In genomic region chr2:79529636-79530035, GRCh38 we compare ENCODE assay signal across 19 cellular contexts. TPM values are rescaled to one million over a fixed set of nuclear protein-coding genes. Genes with fewer than 3 reads are reported as not detected.
"Had no signal": no experiment of that assay in that cellular context is flagged by ENCODE, and none has a peak within 500 bp of the region (broad histone marks: within the 10 kb centered on the region; RNA-seq: fewer than 3 reads in every experiment).

No MANE protein-coding gene starts in this region.

- H3K27ac ChIP-seq: HL-60, SJSA1, SK-N-MC had no signal

- H3K27me3 ChIP-seq: MG63, SJSA1 had no signal

- H3K36me3 ChIP-seq: MG63, SJSA1 had no signal

- DNase-seq: Karpas-422, MG63, NCI-H1092, NCI-H1105 treated with DMSO at 0.1 percent for 48 hours, NCI-H1417 treated with DMSO at 0.1 percent for 48 hours, NCI-H146, NCI-H1694 treated with DMSO at 0.1 percent for 48 hours, NCI-H1930, NCI-H2107, NCI-H2227 treated with DMSO at 0.1 percent for 48 hours, NCI-H526 treated with DMSO at 0.1 percent for 48 hours, Right ventricle myocardium superior, RPMI8226, SIG-M5 had no signal

- H3K9me3 ChIP-seq: MG63, SJSA1 had no signal

- FAIRE-seq: HTR-8/SVneo had no signal

- H3K4me1 ChIP-seq: SJSA1 had no signal

- H3K4me3 ChIP-seq: MG63, SJSA1, SK-N-MC had no signal

RNA-seq across cellular contexts. Expression of gene CTNNA2, which starts 16.8 kb away (rescaled TPM):
- total RNA-seq: NCI-H460, Right ventricle myocardium superior, SJSA1 had no signal
